ENCODE assay signal across 9 cellular contexts in the genomic region with DNA sequence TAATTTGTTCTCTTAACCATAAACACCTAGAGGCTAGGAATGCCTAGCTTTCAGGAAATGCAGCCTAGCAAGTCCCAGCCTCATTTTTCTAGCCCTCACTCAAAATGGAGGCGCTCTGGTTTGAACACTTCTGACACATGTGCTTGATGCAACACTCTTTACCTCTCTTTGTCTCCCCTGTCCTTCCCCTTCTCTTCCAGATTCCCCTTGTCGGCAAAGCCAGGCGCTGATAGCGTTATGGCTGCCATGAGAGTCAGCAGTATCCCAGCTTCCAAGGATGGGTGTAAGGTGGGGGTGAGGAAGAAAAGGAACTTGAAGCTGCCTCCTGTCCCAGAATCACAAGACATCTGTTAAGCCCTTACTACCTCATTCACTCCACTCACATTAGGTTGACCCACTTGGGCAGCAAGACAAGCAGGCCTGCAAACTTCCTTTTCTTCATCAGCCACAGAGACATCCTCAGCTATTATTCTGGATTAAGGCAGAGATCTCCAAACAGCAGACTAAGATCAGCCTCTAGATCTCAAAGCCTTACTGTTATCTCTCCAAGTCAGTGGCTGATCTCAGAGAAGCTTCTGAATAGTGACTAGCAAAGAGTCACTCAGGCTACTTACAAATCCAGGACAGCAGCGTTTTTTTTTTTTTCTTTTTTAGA. TPM values are rescaled to one million over a fixed set of nuclear protein-coding genes. Genes with fewer than 3 reads are reported as not detected.
DNase-seq lines count a peak whose midpoint lies in the region; ATAC-seq and TF ChIP-seq lines count a peak whose summit lies in the region.
"Had no signal": no experiment of that assay in that cellular context is flagged by ENCODE, and none has a peak within 500 bp of the region (broad histone marks: within the 10 kb centered on the region; RNA-seq: fewer than 3 reads in every experiment).

No MANE protein-coding gene starts in this region.

- peak overlapping the region; percentile 36 to 72 (median 46) for H3K4me3 Mint-ChIP-seq in CD4-positive, alpha-beta memory T cell
- H3K4me3 Mint-ChIP-seq in brain (peak overlapping the region; percentile 56 to 85 (median 72)), neural progenitor cell (peak overlapping the region; percentile 54)

- H3K4me3 ChIP-seq in CD4-positive, alpha-beta memory T cell (ENCODE audit: low read length in 2 of 2): no peak overlapping the region
- no peak overlapping the region for H3K4me3 ChIP-seq in neural progenitor cell

- H4K20me1 ChIP-seq in neural progenitor cell (ENCODE audit: low read depth): peaks cover 10% of the 10 kb centered on the region

- no peaks in the 10 kb centered on the region for H3K9me3 ChIP-seq in CD4-positive, alpha-beta memory T cell (ENCODE audit: control insufficient read depth in 1 of 2, low read length in 2 of 2)
- no peaks in the 10 kb centered on the region for H3K9me3 ChIP-seq in neural progenitor cell (ENCODE audit: low read depth)

- TF ChIP-seq CTCF in brain (conservative IDR thresholded peaks at IDR 0.05) (no peak), neural progenitor cell (IDR thresholded peaks at IDR 0.05) (no peak)

- no peak overlapping the region for H3K27ac ChIP-seq in CD4-positive, alpha-beta memory T cell (ENCODE audit: low read depth, low read length)
- H3K27ac ChIP-seq in neural progenitor cell: no peak overlapping the region

- H2AFZ ChIP-seq in neural progenitor cell (replicated peaks): peak overlapping the region; percentile 18

- H3K79me2 ChIP-seq in neural progenitor cell (ENCODE audit: low read depth): no peaks in the 10 kb centered on the region

- DNase-seq in CD4-positive, alpha-beta memory T cell: no peak
- DNase-seq in Kasumi-1 (lab: John Stamatoyannopoulos, UW) (peak; percentile 51 to 54), neural progenitor cell (ENCODE audit: low spot score) (no peak), 8988T (no peak)
- DNase-seq: activated CD4-positive, alpha-beta T cell treated with anti-CD3 and anti-CD28 coated beads, Interleukin-2, amount 50 U/mL, for 4 hours had no signal

- intact Hi-C loops in CD4-positive, alpha-beta memory T cell (cut with micrococcal nuclease): no loop called here

- peaks cover 41% of the 10 kb centered on the region for H3K4me1 ChIP-seq in CD4-positive, alpha-beta memory T cell (ENCODE audit: insufficient read depth, low read length)
- peaks cover 23% of the 10 kb centered on the region for H3K4me1 ChIP-seq in neural progenitor cell

- H3F3A ChIP-seq in neural progenitor cell (ENCODE audit: low read depth): peaks cover 17% of the 10 kb centered on the region

- POLR2A ChIA-PET in CD4-positive, alpha-beta memory T cell (lab: Charles Lee; ENCODE audit: partially characterized antibody): interaction anchor here (2.3 to 5.8 kb wide), 6 partner anchors 10 to 149 kb away, joined by 7 to 140 read pairs (median 60); no protein-coding TSS in a partner anchor

- H3K36me3 Mint-ChIP-seq in CD4-positive, alpha-beta memory T cell: peaks cover 0 to 18% of the 10 kb centered on the region in 2 donors
- H3K36me3 Mint-ChIP-seq in brain (peaks cover 9% of the 10 kb centered on the region), neural progenitor cell (peaks cover 2% of the 10 kb centered on the region)

- peaks cover 32 to 66% (median 46%) of the 10 kb centered on the region in 4 donors for H3K4me1 Mint-ChIP-seq in CD4-positive, alpha-beta memory T cell
- peaks cover 62% of the 10 kb centered on the region for H3K4me1 Mint-ChIP-seq in brain
- H3K4me1 Mint-ChIP-seq in neural progenitor cell: peaks cover 39% of the 10 kb centered on the region

- peaks cover 0 to 4% (median 1%) of the 10 kb centered on the region in 8 donors for H3K9me3 Mint-ChIP-seq in CD4-positive, alpha-beta memory T cell
- H3K9me3 Mint-ChIP-seq in brain (peaks cover 0 to 7% (median 5%) of the 10 kb centered on the region in 5 experiments), neural progenitor cell (peaks cover 6% of the 10 kb centered on the region)

- H3K9ac ChIP-seq in neural progenitor cell: no peak overlapping the region

- no peak overlapping the region for H3K4me2 ChIP-seq in neural progenitor cell

- H3K27me3 Mint-ChIP-seq in CD4-positive, alpha-beta memory T cell: no peaks in the 10 kb centered on the region
- H3K27me3 Mint-ChIP-seq in brain (peaks cover 11% of the 10 kb centered on the region), neural progenitor cell (ENCODE audit: insufficient read depth, low read depth) (peaks cover 11% of the 10 kb centered on the region)

- peak overlapping the region; percentile 7 to 90 (median 70) for H3K27ac Mint-ChIP-seq in CD4-positive, alpha-beta memory T cell
- H3K27ac Mint-ChIP-seq in brain (peak overlapping the region in 3 of 5 experiments; percentile 70 to 98 (median 76)), neural progenitor cell (no peak overlapping the region)

- CTCF ChIA-PET in CD4-positive, alpha-beta memory T cell (lab: Charles Lee; ENCODE audit: partially characterized antibody): interaction anchor here (4.6 to 9.5 kb wide), 5 partner anchors 10 to 189 kb away, joined by 26 to 275 read pairs (median 129); no protein-coding TSS in a partner anchor

- ATAC-seq in GM18873 (IDR thresholded peaks at IDR 0.05; ENCODE audit: low FRiP score, unreplicated experiment) (no peak), GM21619 (IDR thresholded peaks at IDR 0.05; ENCODE audit: unreplicated experiment) (no peak), GM18870 (IDR thresholded peaks at IDR 0.05; ENCODE audit: unreplicated experiment) (no peak)

- H3K36me3 ChIP-seq in CD4-positive, alpha-beta memory T cell (ENCODE audit: insufficient read depth, low read length): no peaks in the 10 kb centered on the region
- no peaks in the 10 kb centered on the region for H3K36me3 ChIP-seq in neural progenitor cell

- H3K27me3 ChIP-seq in CD4-positive, alpha-beta memory T cell (ENCODE audit: insufficient read depth, low read length): no peaks in the 10 kb centered on the region
- peaks cover 33% of the 10 kb centered on the region for H3K27me3 ChIP-seq in neural progenitor cell

RNA-seq across cellular contexts. Expression of a gene that starts 1.9 kb away (rescaled TPM):
- 10 to 100 TPM; 37.1 to 41.7 TPM for total RNA-seq in CD4-positive, alpha-beta memory T cell
- 10 to 100 TPM in 1 of 2 donors, 1 to 10 TPM in 1; 8.0 to 13.3 TPM for polyA plus RNA-seq in CD4-positive, alpha-beta memory T cell
- polyA plus RNA-seq in brain (ENCODE audit: insufficient read depth, low read depth, low replicate concordance): 24.7 TPM
- total RNA-seq in neural progenitor cell (ENCODE audit: low replicate concordance): 9.7 and 9.9 TPM in 2 replicates

Comparison
In these comparisons a context has a peak if more than half of its experiments do, and no peak if none do; other contexts are left out.
1. DNase-seq: peak in Kasumi-1 (2 of 2); none in CD4-positive, alpha-beta memory T cell (0 of 5), neural progenitor cell (single experiment) and 8988T (single experiment).
2. Peak in every context shown above with its lines, with median percentiles within 50 percentile points of each other: H3K4me3 Mint-ChIP-seq.